14 cellular contexts compared by ENCODE assay signal in the genomic region with DNA sequence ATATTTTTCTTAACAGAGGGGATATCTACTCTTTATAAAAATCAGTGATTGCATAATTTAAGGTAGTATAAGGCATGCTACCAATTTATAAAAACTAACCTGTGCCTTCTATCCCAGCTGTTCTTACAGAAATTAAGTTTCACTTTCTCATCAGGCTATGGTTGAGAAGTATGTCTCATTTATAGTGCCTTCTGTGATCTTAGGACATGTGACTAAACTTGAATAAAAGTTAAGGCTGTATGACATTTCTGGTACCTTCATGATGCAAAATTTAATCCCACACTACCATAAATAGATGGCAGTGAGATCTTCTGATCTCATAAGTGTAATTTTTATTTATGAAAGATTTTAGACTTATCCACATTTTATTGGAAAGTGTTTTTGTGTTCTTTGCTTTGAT. TPM values are rescaled to one million over a fixed set of nuclear protein-coding genes. Genes with fewer than 3 reads are reported as not detected.
A peak's percentile ranks its signal among the peaks of the same experiment; 100 is the strongest.
DNase-seq lines count a peak whose midpoint lies in the region; ATAC-seq and TF ChIP-seq lines count a peak whose summit lies in the region.
"Had no signal": no experiment of that assay in that cellular context is flagged by ENCODE, and none has a peak within 500 bp of the region (broad histone marks: within the 10 kb centered on the region; RNA-seq: fewer than 3 reads in every experiment).

No MANE protein-coding gene starts in this region.

- ATAC-seq in SK-N-SH treated with all-trans-retinoic acid at 6 μM for 48 hours (no peak), HG02571 (IDR thresholded peaks at IDR 0.05; ENCODE audit: unreplicated experiment) (peak; percentile 38)
- ATAC-seq in activated CD8-positive, alpha-beta T cell treated with anti-CD3 and anti-CD28 coated beads, Interleukin-2, amount 10 ng/mL, durations not matched to agents 7 days and 5 days: peak; percentile 60
- ATAC-seq in natural killer cell treated with Interleukin-12 subunit alpha and Interleukin-12 subunit beta and Interleukin-15 and Interleukin-18, amount 100 ng/mL, for 72 hours: peak; percentile 40 to 70
- ATAC-seq: stimulated activated memory B cell treated with anti-CD40 and anti-IgM and Interleukin-4, amounts not matched to agents 10 μg/mL and 1 μg/mL and 100 μg/mL, for 72 hours had no signal

- peaks cover 9 to 12% of the 10 kb centered on the region in 2 experiments for H3K36me3 ChIP-seq in SK-N-SH (replicated peaks in 1 of 2; ENCODE audit: control insufficient read depth in 1 of 2, insufficient read depth in 2 of 2, low read length in 1 of 2)

- H3K9me3 Mint-ChIP-seq in activated CD8-positive, alpha-beta T cell treated with anti-CD3 and anti-CD28 coated beads, Interleukin-2, amount 10 ng/mL, durations not matched to agents 7 days and 5 days (ENCODE audit: insufficient read depth): no peaks in the 10 kb centered on the region
- H3K9me3 Mint-ChIP-seq in natural killer cell treated with Interleukin-12 subunit alpha and Interleukin-12 subunit beta and Interleukin-15 and Interleukin-18, amount 100 ng/mL, for 72 hours: no peaks in the 10 kb centered on the region
- H3K9me3 Mint-ChIP-seq: brain; stimulated activated memory B cell treated with anti-CD40 and anti-IgM and Interleukin-4, amounts not matched to agents 10 μg/mL and 1 μg/mL and 100 μg/mL, for 72 hours had no signal

- peaks cover 61% of the 10 kb centered on the region for H3K36me3 Mint-ChIP-seq in activated CD8-positive, alpha-beta T cell treated with anti-CD3 and anti-CD28 coated beads, Interleukin-2, amount 10 ng/mL, durations not matched to agents 7 days and 5 days (ENCODE audit: low read depth)
- peaks cover 16% of the 10 kb centered on the region for H3K36me3 Mint-ChIP-seq in natural killer cell treated with Interleukin-12 subunit alpha and Interleukin-12 subunit beta and Interleukin-15 and Interleukin-18, amount 100 ng/mL, for 72 hours

- no peak for TF ChIP-seq CTCF in SK-N-SH (IDR thresholded peaks at IDR 0.05)

- no peaks in the 10 kb centered on the region for H3K27me3 ChIP-seq in SK-N-SH (ENCODE audit: insufficient read depth)

- TF ChIP-seq RAD21 in SK-N-SH (IDR thresholded peaks at IDR 0.05; ENCODE audit: low read length): no peak

- H3K27ac Mint-ChIP-seq in activated CD8-positive, alpha-beta T cell treated with anti-CD3 and anti-CD28 coated beads, Interleukin-2, amount 10 ng/mL, durations not matched to agents 7 days and 5 days: no peak overlapping the region
- H3K27ac Mint-ChIP-seq in natural killer cell treated with Interleukin-12 subunit alpha and Interleukin-12 subunit beta and Interleukin-15 and Interleukin-18, amount 100 ng/mL, for 72 hours: peak overlapping the region in 1 of 2 donors; percentile 63
- H3K27ac Mint-ChIP-seq: stimulated activated memory B cell treated with anti-CD40 and anti-IgM and Interleukin-4, amounts not matched to agents 10 μg/mL and 1 μg/mL and 100 μg/mL, for 72 hours had no signal

- H3K79me2 ChIP-seq in SK-N-SH (ENCODE audit: insufficient read depth): peaks cover 97% of the 10 kb centered on the region

- peaks cover 17% of the 10 kb centered on the region for H4K20me1 ChIP-seq in SK-N-SH (ENCODE audit: insufficient read depth)

- peaks cover 84% of the 10 kb centered on the region for H3K4me1 Mint-ChIP-seq in activated CD8-positive, alpha-beta T cell treated with anti-CD3 and anti-CD28 coated beads, Interleukin-2, amount 10 ng/mL, durations not matched to agents 7 days and 5 days (ENCODE audit: low read depth)
- peaks cover 59 to 67% of the 10 kb centered on the region in 2 donors for H3K4me1 Mint-ChIP-seq in natural killer cell treated with Interleukin-12 subunit alpha and Interleukin-12 subunit beta and Interleukin-15 and Interleukin-18, amount 100 ng/mL, for 72 hours (ENCODE audit: low read depth in 2 of 2)

- H3K4me1 ChIP-seq in SK-N-SH (ENCODE audit: control insufficient read depth in 1 of 2, insufficient read depth in 2 of 2, low read depth in 1 of 2, low read length in 1 of 2): peaks cover 5 to 74% of the 10 kb centered on the region in 2 experiments

- no peak overlapping the region for H2AFZ ChIP-seq in SK-N-SH (ENCODE audit: low read depth)

- H3K4me3 ChIP-seq in SK-N-SH (ENCODE audit: low read depth in 2 of 2, low read length in 1 of 2): peak overlapping the region in 1 of 2 experiments; percentile 9; a peak in 1 of 4 replicates

- peak overlapping the region; percentile 47; the same call in 1 of the 2 replicates for H3K4me2 ChIP-seq in SK-N-SH

- no peak overlapping the region for H3K4me3 Mint-ChIP-seq in activated CD8-positive, alpha-beta T cell treated with anti-CD3 and anti-CD28 coated beads, Interleukin-2, amount 10 ng/mL, durations not matched to agents 7 days and 5 days
- H3K4me3 Mint-ChIP-seq in natural killer cell treated with Interleukin-12 subunit alpha and Interleukin-12 subunit beta and Interleukin-15 and Interleukin-18, amount 100 ng/mL, for 72 hours: peak overlapping the region; percentile 28
- H3K4me3 Mint-ChIP-seq: stimulated activated memory B cell treated with anti-CD40 and anti-IgM and Interleukin-4, amounts not matched to agents 10 μg/mL and 1 μg/mL and 100 μg/mL, for 72 hours had no signal

- DNase-seq in SK-N-SH (no peak), Kasumi-1 (lab: John Stamatoyannopoulos, UW) (no peak), GM19240 (ENCODE audit: insufficient read length, low spot score) (no peak)
- no peak for DNase-seq in activated CD8-positive, alpha-beta T cell treated with anti-CD3 and anti-CD28 coated beads, Interleukin-2, amount 10 ng/mL, durations not matched to agents 7 days and 5 days
- no peak for DNase-seq in natural killer cell treated with Interleukin-12 subunit alpha and Interleukin-12 subunit beta and Interleukin-15 and Interleukin-18, amount 100 ng/mL, for 72 hours (ENCODE audit: low spot score)
- no peak for DNase-seq in central memory CD4-positive, alpha-beta T cell
- DNase-seq: activated CD4-positive, alpha-beta T cell treated with anti-CD3 and anti-CD28 coated beads, Interleukin-2, amount 50 U/mL, for 4 hours; GDM1; NCI-H146 had no signal

- no peaks in the 10 kb centered on the region for H3K9me3 ChIP-seq in SK-N-SH

- POLR2A ChIA-PET in SK-N-SH (lab: Yijun Ruan, JAX): no interaction called here
- POLR2A ChIA-PET in activated CD8-positive, alpha-beta T cell treated with anti-CD3 and anti-CD28 coated beads, Interleukin-2, amount 10 ng/mL, durations not matched to agents 7 days and 5 days (lab: Charles Lee): interaction anchor here (1.7 to 2.5 kb wide), 2 partner anchors 11 to 13 kb away, joined by 4 to 13 read pairs; partner anchors contain the start of gene TIPARP

- no peak overlapping the region for H3K9ac ChIP-seq in SK-N-SH

- H3K9me2 ChIP-seq in SK-N-SH: no peaks in the 10 kb centered on the region

- CTCF ChIA-PET in SK-N-SH (lab: Yijun Ruan, JAX): no interaction called here
- CTCF ChIA-PET in activated CD8-positive, alpha-beta T cell treated with anti-CD3 and anti-CD28 coated beads, Interleukin-2, amount 10 ng/mL, durations not matched to agents 7 days and 5 days (lab: Charles Lee): interaction anchor here (0.9 to 3.0 kb wide), 7 partner anchors 11 to 535 kb away, joined by 3 to 15 read pairs (median 4); partner anchors contain the start of genes SSR3 and TIPARP

- H3K27ac ChIP-seq in SK-N-SH (ENCODE audit: low read depth in 2 of 2, low read length in 1 of 2): no peak overlapping the region
- H3K27ac ChIP-seq: HL-60 had no signal

- H3K27me3 Mint-ChIP-seq in activated CD8-positive, alpha-beta T cell treated with anti-CD3 and anti-CD28 coated beads, Interleukin-2, amount 10 ng/mL, durations not matched to agents 7 days and 5 days (ENCODE audit: low read depth): no peaks in the 10 kb centered on the region
- H3K27me3 Mint-ChIP-seq in natural killer cell treated with Interleukin-12 subunit alpha and Interleukin-12 subunit beta and Interleukin-15 and Interleukin-18, amount 100 ng/mL, for 72 hours: no peaks in the 10 kb centered on the region
- H3K27me3 Mint-ChIP-seq: brain; stimulated activated memory B cell treated with anti-CD40 and anti-IgM and Interleukin-4, amounts not matched to agents 10 μg/mL and 1 μg/mL and 100 μg/mL, for 72 hours had no signal

- no peak for TF ChIP-seq EP300 in SK-N-SH (IDR thresholded peaks at IDR 0.05; ENCODE audit: borderline replicate concordance in 1 of 2, low read depth in 1 of 2, low read length in 1 of 2)

- H3F3A ChIP-seq in SK-N-SH (replicated peaks; ENCODE audit: insufficient read depth): peaks cover 7% of the 10 kb centered on the region

TF ChIP-seq in SK-N-SH, 30 proteins besides CTCF, POLR2A, EP300 and RAD21 (continues in another document):
- TF ChIP-seq NFIC (IDR thresholded peaks at IDR 0.05; ENCODE audit: borderline replicate concordance) (no peak), RFX5 (IDR thresholded peaks at IDR 0.05; ENCODE audit: low read length) (no peak), EZH2phosphoT487 (IDR thresholded peaks at IDR 0.05; ENCODE audit: borderline replicate concordance, low read depth) (no peak)

TF ChIP-seq in SK-N-SH treated with all-trans-retinoic acid at 6 μM for 48 hours, 23 proteins besides CTCF, POLR2A, EP300 and RAD21 (continues in another document):
- TF ChIP-seq, protein P1, sequence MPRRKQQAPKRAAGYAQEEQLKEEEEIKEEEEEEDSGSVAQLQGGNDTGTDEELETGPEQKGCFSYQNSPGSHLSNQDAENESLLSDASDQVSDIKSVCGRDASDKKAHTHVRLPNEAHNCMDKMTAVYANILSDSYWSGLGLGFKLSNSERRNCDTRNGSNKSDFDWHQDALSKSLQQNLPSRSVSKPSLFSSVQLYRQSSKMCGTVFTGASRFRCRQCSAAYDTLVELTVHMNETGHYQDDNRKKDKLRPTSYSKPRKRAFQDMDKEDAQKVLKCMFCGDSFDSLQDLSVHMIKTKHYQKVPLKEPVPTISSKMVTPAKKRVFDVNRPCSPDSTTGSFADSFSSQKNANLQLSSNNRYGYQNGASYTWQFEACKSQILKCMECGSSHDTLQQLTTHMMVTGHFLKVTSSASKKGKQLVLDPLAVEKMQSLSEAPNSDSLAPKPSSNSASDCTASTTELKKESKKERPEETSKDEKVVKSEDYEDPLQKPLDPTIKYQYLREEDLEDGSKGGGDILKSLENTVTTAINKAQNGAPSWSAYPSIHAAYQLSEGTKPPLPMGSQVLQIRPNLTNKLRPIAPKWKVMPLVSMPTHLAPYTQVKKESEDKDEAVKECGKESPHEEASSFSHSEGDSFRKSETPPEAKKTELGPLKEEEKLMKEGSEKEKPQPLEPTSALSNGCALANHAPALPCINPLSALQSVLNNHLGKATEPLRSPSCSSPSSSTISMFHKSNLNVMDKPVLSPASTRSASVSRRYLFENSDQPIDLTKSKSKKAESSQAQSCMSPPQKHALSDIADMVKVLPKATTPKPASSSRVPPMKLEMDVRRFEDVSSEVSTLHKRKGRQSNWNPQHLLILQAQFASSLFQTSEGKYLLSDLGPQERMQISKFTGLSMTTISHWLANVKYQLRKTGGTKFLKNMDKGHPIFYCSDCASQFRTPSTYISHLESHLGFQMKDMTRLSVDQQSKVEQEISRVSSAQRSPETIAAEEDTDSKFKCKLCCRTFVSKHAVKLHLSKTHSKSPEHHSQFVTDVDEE (CRISPR knock-in tag; IDR thresholded peaks at IDR 0.05): no peak

RNA-seq across cellular contexts. Expression of gene TIPARP, which starts 12.6 kb away (rescaled TPM):
- 6.2 TPM in 2 replicates for polyA plus RNA-seq in SK-N-SH (2012; rRNA removed)
- polyA plus RNA-seq in SK-N-SH (2012; cell fraction: cytosol; rRNA removed): 6.5 and 10.8 TPM in 2 replicates
- 3.7 and 11.4 TPM in 2 replicates for polyA plus RNA-seq in SK-N-SH (2012; cell fraction: nucleus; rRNA removed)
- total RNA-seq in activated CD8-positive, alpha-beta T cell treated with anti-CD3 and anti-CD28 coated beads, Interleukin-2, amount 10 ng/mL, durations not matched to agents 7 days and 5 days: 10 to 100 TPM; 34.2 to 36.5 TPM
- total RNA-seq in natural killer cell treated with Interleukin-12 subunit alpha and Interleukin-12 subunit beta and Interleukin-15 and Interleukin-18, amount 100 ng/mL, for 72 hours: 10 to 100 TPM; 35.9 to 38.0 TPM
